In genomic region chr11:1147792-1148191, GRCh38 we compare ENCODE assay signal across 19 cellular contexts. TPM values are rescaled to one million over a fixed set of nuclear protein-coding genes. Genes with fewer than 3 reads are reported as not detected.
DNase-seq lines count a peak whose midpoint lies in the region; FAIRE-seq and TF ChIP-seq lines count a peak whose summit lies in the region.
"Had no signal": no experiment of that assay in that cellular context is flagged by ENCODE, and none has a peak within 500 bp of the region (broad histone marks: within the 10 kb centered on the region; RNA-seq: fewer than 3 reads in every experiment).

No MANE protein-coding gene starts in this region.

- no peak for FAIRE-seq in H1 (lab: Jason Lieb, UNC)
- FAIRE-seq: GM18507 had no signal

- H4K91ac ChIP-seq in H1 (replicated peaks; ENCODE audit: insufficient read length, low read length), result peak overlapping the region; percentile 54

- H3K23ac ChIP-seq in H1 (ENCODE audit: insufficient read length), result no peak overlapping the region
- H3K23ac ChIP-seq in mesendoderm (ENCODE audit: low read length), result no peak overlapping the region

- H2BK12ac ChIP-seq in H1 (ENCODE audit: low read depth, low read length), result no peak overlapping the region

- H3K27me3 ChIP-seq in H1 (replicated peaks in 1 of 4; ENCODE audit: control insufficient read depth in 3 of 4, extremely low read depth in 1 of 4, insufficient read depth in 3 of 4, low read length in 3 of 4) (no peaks in the 10 kb centered on the region), mesendoderm (ENCODE audit: insufficient read depth, low read length, poor library complexity) (no peaks in the 10 kb centered on the region)

- H3K4me2 ChIP-seq in H1 (ENCODE audit: insufficient read depth in 1 of 2, low read depth in 2 of 2, low read length in 2 of 2) (no peak overlapping the region), mesendoderm (ENCODE audit: low read length) (no peak overlapping the region)

- TF ChIP-seq CTCF in HEK293 (tag by site-specific recombination; IDR thresholded peaks at IDR 0.05) (no peak), H1 (IDR thresholded peaks at IDR 0.05; ENCODE audit: control extremely low read depth in 1 of 3, insufficient read depth in 1 of 3, low read depth in 1 of 3, low read length in 3 of 3) (no peak), GM10266 (IDR thresholded peaks at IDR 0.05; ENCODE audit: control insufficient read depth, insufficient read depth, low read depth, missing control alignments) (no peak)

- H4K5ac ChIP-seq in H1 (ENCODE audit: insufficient read length, low read depth, low read length), result no peak overlapping the region
- no peak overlapping the region for H4K5ac ChIP-seq in mesendoderm (ENCODE audit: low read length)

- 87% methylated on average over 5 of the region's 6 CpGs; no CpG with 5 or more reads in 1 of the 2 experiments for WGBS in H1 (ENCODE audit: extremely low coverage in 1 of 2, insufficient coverage in 1 of 2, insufficient read length in 1 of 2, insufficient replicate concordance in 2 of 2, low coverage in 1 of 2, low lambda C conversion rate in 2 of 2, missing lambda C conversion rate in 1 of 2), 2 experiments
- no CpG with 5 or more reads among the region's 6 CpGs for WGBS in mesendoderm (ENCODE audit: extremely low coverage, insufficient coverage, low lambda C conversion rate)

- H3K36me3 ChIP-seq in HEK293 (ENCODE audit: control insufficient read depth in 2 of 2, insufficient read depth in 1 of 2, low read length in 2 of 2), result no peaks in the 10 kb centered on the region
- H3K36me3 ChIP-seq in H1 (ENCODE audit: control insufficient read depth in 2 of 4, insufficient read depth in 4 of 4, low read length in 3 of 4), result no peaks in the 10 kb centered on the region
- H3K36me3 ChIP-seq in mesendoderm (ENCODE audit: control insufficient read depth, insufficient read depth, low read length), result no peaks in the 10 kb centered on the region
- H3K36me3 ChIP-seq: HAP-1 had no signal

- H3K4me1 ChIP-seq in HEK293 (ENCODE audit: control insufficient read depth, insufficient read depth, low read length) (no peaks in the 10 kb centered on the region), H1 (replicated peaks in 1 of 4; ENCODE audit: control insufficient read depth in 3 of 4, insufficient read depth in 4 of 4, low read length in 3 of 4) (no peaks in the 10 kb centered on the region), mesendoderm (ENCODE audit: control insufficient read depth, low read depth, low read length) (no peaks in the 10 kb centered on the region)
- H3K4me1 ChIP-seq: HAP-1 had no signal

- peaks cover 2% of the 10 kb centered on the region for H3K36me3 Mint-ChIP-seq in activated naive CD4-positive, alpha-beta T cell treated with anti-CD3 and anti-CD28 coated beads for 36 hours (ENCODE audit: low read depth)
- H3K36me3 Mint-ChIP-seq: CD14-positive monocyte; CD8-positive, alpha-beta T cell had no signal

- no peak overlapping the region for H3K27ac Mint-ChIP-seq in activated naive CD4-positive, alpha-beta T cell treated with anti-CD3 and anti-CD28 coated beads for 36 hours
- H3K27ac Mint-ChIP-seq: CD8-positive, alpha-beta T cell; HFFc6 had no signal

- H3K18ac ChIP-seq in H1 (ENCODE audit: extremely low read depth, low read length), result no peak overlapping the region
- H3K18ac ChIP-seq in mesendoderm (ENCODE audit: low read length), result no peak overlapping the region

- H3K4ac ChIP-seq in H1 (replicated peaks; ENCODE audit: insufficient read length, low read depth, low read length) (no peak overlapping the region), mesendoderm (ENCODE audit: low read depth, low read length) (no peak overlapping the region)

- H3K14ac ChIP-seq in H1 (ENCODE audit: insufficient read length), result no peak overlapping the region

- no peaks in the 10 kb centered on the region; the same call in 1 of the 2 replicates for H3K79me1 ChIP-seq in H1 (ENCODE audit: low read depth, low read length)
- H3K79me1 ChIP-seq in mesendoderm (ENCODE audit: low read length), result no peaks in the 10 kb centered on the region

- no peak overlapping the region for H2BK120ac ChIP-seq in H1 (replicated peaks; ENCODE audit: low read depth, low read length)
- no peak overlapping the region for H2BK120ac ChIP-seq in mesendoderm (ENCODE audit: low read depth, low read length)

- H3K27me3 Mint-ChIP-seq in activated naive CD4-positive, alpha-beta T cell treated with anti-CD3 and anti-CD28 coated beads for 36 hours (ENCODE audit: low read depth), result peaks cover 5% of the 10 kb centered on the region

- intact Hi-C loops in posterior vena cava (cut with DNase I), result no loop called here
- intact Hi-C loops in activated naive CD4-positive, alpha-beta T cell treated with anti-CD3 and anti-CD28 coated beads for 36 hours (cut with micrococcal nuclease), result no loop called here

- H3K79me2 ChIP-seq in H1 (ENCODE audit: control insufficient read depth in 1 of 2, insufficient read depth in 2 of 2, low read length in 2 of 2), result no peaks in the 10 kb centered on the region
- no peaks in the 10 kb centered on the region for H3K79me2 ChIP-seq in mesendoderm (ENCODE audit: control insufficient read depth, insufficient read depth, low read length)

- H2BK20ac ChIP-seq in H1 (ENCODE audit: low read length), result no peak overlapping the region

- H3K9ac ChIP-seq in H1 (replicated peaks in 1 of 4; ENCODE audit: extremely low read depth in 1 of 4, low read depth in 3 of 4, low read length in 3 of 4) (no peak overlapping the region), mesendoderm (ENCODE audit: low read length) (no peak overlapping the region)
- H3K9ac ChIP-seq: GM23248 had no signal

- peaks cover 18% of the 10 kb centered on the region for H3K9me3 Mint-ChIP-seq in activated naive CD4-positive, alpha-beta T cell treated with anti-CD3 and anti-CD28 coated beads for 36 hours

- H3K56ac ChIP-seq in H1 (replicated peaks; ENCODE audit: insufficient read length, low read depth, low read length), result peak overlapping the region; percentile 95
- H3K56ac ChIP-seq in mesendoderm (ENCODE audit: low read length), result no peak overlapping the region

- TF ChIP-seq POLR2A in H1 (IDR thresholded peaks at IDR 0.05; ENCODE audit: control extremely low read depth in 1 of 2, low read depth in 2 of 2, low read length in 2 of 2), result no peak

- H3K4me3 ChIP-seq in HEK293 (ENCODE audit: low read depth, low read length) (no peak overlapping the region), H1 (ENCODE audit: extremely low read depth in 1 of 4, insufficient read depth in 2 of 4, low read depth in 3 of 4, low read length in 4 of 4) (no peak overlapping the region), mesendoderm (ENCODE audit: low read length) (peak overlapping the region; percentile 17)
- H3K4me3 ChIP-seq: GM23248, HAP-1 had no signal

- H2BK5ac ChIP-seq in H1 (ENCODE audit: low read depth, low read length) (no peak overlapping the region; the same call in 1 of the 2 replicates), mesendoderm (ENCODE audit: low read length) (no peak overlapping the region)

- H4K20me1 ChIP-seq in H1 (replicated peaks in 1 of 2; ENCODE audit: control insufficient read depth in 1 of 2, insufficient read depth in 2 of 2, low read length in 2 of 2), result peaks cover 0 to 2% of the 10 kb centered on the region in 2 experiments

- no peaks in the 10 kb centered on the region for H3K9me3 ChIP-seq in HEK293 (ENCODE audit: control insufficient read depth, insufficient read depth, low read depth, low read length)
- H3K9me3 ChIP-seq in H1 (ENCODE audit: insufficient read depth in 2 of 2, low read depth in 1 of 2, low read length in 1 of 2), result peaks cover 15% of the 10 kb centered on the region in 2 experiments
- H3K9me3 ChIP-seq: HAP-1 had no signal

- H2AFZ ChIP-seq in H1 (ENCODE audit: low read length), result no peak overlapping the region
- H2AFZ ChIP-seq: GM23248 had no signal

- TF ChIP-seq RAD21 in H1 (IDR thresholded peaks at IDR 0.05 in 1 of 2, conservative IDR thresholded peaks at IDR 0.05 in 1 of 2; ENCODE audit: low read depth in 2 of 2, low read length in 2 of 2), result no peak

- H2BK15ac ChIP-seq in H1 (ENCODE audit: low read length) (no peak overlapping the region), mesendoderm (replicated peaks; ENCODE audit: low read depth) (no peak overlapping the region)

- TF ChIP-seq EP300 in H1 (IDR thresholded peaks at IDR 0.05; ENCODE audit: borderline replicate concordance in 1 of 2, low read depth in 2 of 2, low read length in 2 of 2), result no peak

- H3K4me1 Mint-ChIP-seq in activated naive CD4-positive, alpha-beta T cell treated with anti-CD3 and anti-CD28 coated beads for 36 hours (ENCODE audit: low read depth), result peaks cover 4% of the 10 kb centered on the region

- H3K4me3 Mint-ChIP-seq in activated naive CD4-positive, alpha-beta T cell treated with anti-CD3 and anti-CD28 coated beads for 36 hours, result no peak overlapping the region
- H3K4me3 Mint-ChIP-seq: CD14-positive monocyte; CD8-positive, alpha-beta T cell; HFFc6 had no signal

- CTCF ChIA-PET in HEK293 (lab: Yijun Ruan, JAX) (no interaction called here), H1 (lab: Charles Lee; ENCODE audit: partially characterized antibody) (no interaction called here)
- CTCF ChIA-PET in activated naive CD4-positive, alpha-beta T cell treated with anti-CD3 and anti-CD28 coated beads for 36 hours (lab: Charles Lee), result no interaction called here

- DNase-seq in H1 (ENCODE audit: low read depth in 1 of 2, low spot score in 2 of 2) (no peak), mesendoderm (no peak), posterior vena cava (ENCODE audit: low spot score) (peak; percentile 18), GM10266 (ENCODE audit: extremely low spot score) (no peak), NCI-H187 treated with DMSO at 0.1 percent for 48 hours (lab: John Stamatoyannopoulos, UW) (no peak)
- DNase-seq in activated naive CD4-positive, alpha-beta T cell treated with anti-CD3 and anti-CD28 coated beads for 36 hours, result no peak
- DNase-seq: CD8-positive, alpha-beta T cell; COR-L47; DMS53; GF-D8; GM23248; HFFc6 had no signal

- H3K27ac ChIP-seq in HEK293 (ENCODE audit: extremely low read depth, low read depth, low read length) (no peak overlapping the region), H1 (ENCODE audit: low read depth, low read length) (no peak overlapping the region), mesendoderm (ENCODE audit: low read depth, low read length) (no peak overlapping the region)
- H3K27ac ChIP-seq: GM23248 had no signal

- peaks cover 10% of the 10 kb centered on the region for H3K23me2 ChIP-seq in H1 (ENCODE audit: low read depth, low read length)

- H2AK5ac ChIP-seq in H1 (ENCODE audit: low read depth, low read length) (no peak overlapping the region), mesendoderm (ENCODE audit: low read length) (no peak overlapping the region)

- H4K8ac ChIP-seq in H1 (ENCODE audit: extremely low read depth, insufficient read depth, low read length), result no peak overlapping the region
- H4K8ac ChIP-seq in mesendoderm (ENCODE audit: low read depth, low read length), result no peak overlapping the region

- POLR2A ChIA-PET in HEK293 (lab: Yijun Ruan, JAX) (no interaction called here), H1 (lab: Charles Lee; ENCODE audit: partially characterized antibody) (no interaction called here)

RNA-seq across cellular contexts. Expression of gene MUC5AC, which starts 10.0 kb away (rescaled TPM):
- not detected in 2 replicates for total RNA-seq in H1 (2021; fragmentation: NEBNext Ultra II Directional; extraction: Animal tissue kit (Norgen Biotek cat#: 25700))
- not detected in 2 replicates for polyA plus RNA-seq in H1 (2011; rRNA removed)
- not detected for polyA plus RNA-seq in H1 (2011; cell fraction: cytosol; rRNA removed)
- polyA plus RNA-seq in H1 (2011; cell fraction: nucleus; rRNA removed), result not detected
- polyA plus RNA-seq in H1 (2012, experiment 1 of 2), result not detected in 4 replicates
- not detected for polyA plus RNA-seq in H1 (2012, experiment 2 of 2)
- polyA plus RNA-seq in H1 (2013, experiment 1 of 2), result not detected
- polyA plus RNA-seq in H1 (2013, experiment 2 of 2), result not detected
- not detected in 2 replicates for polyA minus RNA-seq in H1 (2011; rRNA and poly(A)+ RNA removed)
- polyA minus RNA-seq in H1 (2011; cell fraction: cytosol; rRNA and poly(A)+ RNA removed), result not detected
- not detected for polyA minus RNA-seq in H1 (2011; cell fraction: nucleus; rRNA and poly(A)+ RNA removed)
- not detected for polyA plus RNA-seq in mesendoderm (2013, experiment 1 of 2)
- not detected for polyA plus RNA-seq in mesendoderm (2013, experiment 2 of 2)
- total RNA-seq in posterior vena cava, result not detected
- total RNA-seq in activated naive CD4-positive, alpha-beta T cell treated with anti-CD3 and anti-CD28 coated beads for 36 hours, result not detected
- total RNA-seq: A673; CD8-positive, alpha-beta T cell; GM23248; HFFc6; HT1080 had no signal
- polyA plus RNA-seq: BJ, CD14-positive monocyte, GM23248 had no signal
